ENCODE assay signal across 10 cellular contexts in the genomic region with DNA sequence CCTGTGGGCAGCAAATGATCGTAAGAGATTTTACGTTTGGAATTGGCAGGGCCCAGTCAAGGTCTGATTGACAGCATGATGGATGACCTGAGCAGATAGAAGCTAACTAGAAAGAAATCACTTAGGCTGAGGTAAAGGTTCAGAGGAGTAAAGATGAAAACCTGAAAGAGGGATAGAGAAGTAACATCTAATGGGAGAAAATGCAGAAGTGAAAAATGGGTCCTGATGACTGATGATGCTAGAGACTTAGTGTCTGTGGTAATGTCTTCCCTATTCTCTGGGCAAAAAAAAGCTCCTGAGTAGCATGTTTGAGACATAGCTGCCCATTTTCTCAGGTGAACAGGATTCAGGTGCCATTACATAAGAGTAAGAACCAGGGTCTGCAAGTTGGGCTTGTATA.
"Had no signal": no experiment of that assay in that cellular context is flagged by ENCODE, and none has a peak within 500 bp of the region (broad histone marks: within the 10 kb centered on the region; RNA-seq: fewer than 3 reads in every experiment).

No MANE protein-coding gene starts in this region.

- H3K9me3 ChIP-seq: esophagus squamous epithelium, tibial artery had no signal

- H3K27ac Mint-ChIP-seq: activated CD4-positive, alpha-beta memory T cell treated with anti-CD3 and anti-CD28 coated beads for 36 hours; activated T-cell treated with anti-CD3 and anti-CD28 coated beads, Interleukin-2, amount 50 U/mL, for 72 hours; naive thymus-derived CD4-positive, alpha-beta T cell had no signal

- H3K36me3 ChIP-seq: cardiac muscle cell, esophagus squamous epithelium, tibial artery had no signal

- H3K27me3 ChIP-seq: cardiac muscle cell, tibial artery had no signal

- H3K27me3 Mint-ChIP-seq: activated CD4-positive, alpha-beta memory T cell treated with anti-CD3 and anti-CD28 coated beads for 36 hours; naive thymus-derived CD4-positive, alpha-beta T cell had no signal

- H3K27ac ChIP-seq: cardiac muscle cell, esophagus squamous epithelium, tibial artery had no signal

- ATAC-seq: activated T-cell treated with anti-CD3 and anti-CD28 coated beads, Interleukin-2, amount 50 U/mL, for 72 hours; naive thymus-derived CD4-positive, alpha-beta T cell; right cardiac atrium had no signal

- H3K36me3 Mint-ChIP-seq: activated CD4-positive, alpha-beta memory T cell treated with anti-CD3 and anti-CD28 coated beads for 36 hours; naive thymus-derived CD4-positive, alpha-beta T cell had no signal

- H3K4me3 Mint-ChIP-seq: activated CD4-positive, alpha-beta memory T cell treated with anti-CD3 and anti-CD28 coated beads for 36 hours; activated T-cell treated with anti-CD3 and anti-CD28 coated beads, Interleukin-2, amount 50 U/mL, for 72 hours; naive thymus-derived CD4-positive, alpha-beta T cell had no signal

- H3K4me1 ChIP-seq: tibial artery had no signal

- DNase-seq: activated CD4-positive, alpha-beta memory T cell treated with anti-CD3 and anti-CD28 coated beads for 36 hours; activated naive CD4-positive, alpha-beta T cell treated with Interleukin-2 at 50 U/mL for 16 hours; activated T-cell treated with anti-CD3 and anti-CD28 coated beads, Interleukin-2, amount 50 U/mL, for 72 hours; esophagus squamous epithelium; glutamatergic neuron; naive thymus-derived CD4-positive, alpha-beta T cell; right cardiac atrium; small intestine; tibial artery had no signal

- H3K4me3 ChIP-seq: cardiac muscle cell, esophagus squamous epithelium, tibial artery had no signal

- H3K4me1 Mint-ChIP-seq: naive thymus-derived CD4-positive, alpha-beta T cell had no signal
